ENCODE assay signal across 8 cellular contexts in the genomic region with DNA sequence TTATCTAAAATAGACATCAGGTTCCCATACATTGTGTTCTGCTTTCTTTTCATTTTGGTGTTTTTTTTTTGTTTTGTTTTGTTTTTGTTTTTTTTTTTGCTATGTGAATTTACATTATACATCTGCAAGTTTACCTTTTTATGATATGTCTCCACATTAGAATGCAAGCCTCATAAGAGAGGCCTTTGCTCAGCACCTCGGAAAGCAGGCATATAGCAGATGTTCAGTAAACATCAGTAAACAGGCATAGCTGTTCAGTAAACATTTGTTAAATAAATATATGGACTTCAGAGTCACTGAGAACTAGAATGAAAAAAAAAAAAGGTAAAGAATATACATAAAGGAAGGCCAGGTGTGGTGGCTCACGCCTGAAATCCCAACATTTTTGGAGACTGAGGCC.
"Had no signal": no experiment of that assay in that cellular context is flagged by ENCODE, and none has a peak within 500 bp of the region (broad histone marks: within the 10 kb centered on the region; RNA-seq: fewer than 3 reads in every experiment).

No MANE protein-coding gene starts in this region.

- H3K9me3 ChIP-seq: HAP-1 had no signal

- DNase-seq: GM23248, GOT3, H7, H9, HCEC 1CT, HFFc6 had no signal

- H3K27ac ChIP-seq: GM23248 had no signal

- H3K36me3 ChIP-seq: HAP-1 had no signal

- H3K4me3 ChIP-seq: GM23248, GM23338, HAP-1 had no signal

- H3K4me1 ChIP-seq: HAP-1 had no signal
